1 cellular context compared by ENCODE assay signal in the genomic region with DNA sequence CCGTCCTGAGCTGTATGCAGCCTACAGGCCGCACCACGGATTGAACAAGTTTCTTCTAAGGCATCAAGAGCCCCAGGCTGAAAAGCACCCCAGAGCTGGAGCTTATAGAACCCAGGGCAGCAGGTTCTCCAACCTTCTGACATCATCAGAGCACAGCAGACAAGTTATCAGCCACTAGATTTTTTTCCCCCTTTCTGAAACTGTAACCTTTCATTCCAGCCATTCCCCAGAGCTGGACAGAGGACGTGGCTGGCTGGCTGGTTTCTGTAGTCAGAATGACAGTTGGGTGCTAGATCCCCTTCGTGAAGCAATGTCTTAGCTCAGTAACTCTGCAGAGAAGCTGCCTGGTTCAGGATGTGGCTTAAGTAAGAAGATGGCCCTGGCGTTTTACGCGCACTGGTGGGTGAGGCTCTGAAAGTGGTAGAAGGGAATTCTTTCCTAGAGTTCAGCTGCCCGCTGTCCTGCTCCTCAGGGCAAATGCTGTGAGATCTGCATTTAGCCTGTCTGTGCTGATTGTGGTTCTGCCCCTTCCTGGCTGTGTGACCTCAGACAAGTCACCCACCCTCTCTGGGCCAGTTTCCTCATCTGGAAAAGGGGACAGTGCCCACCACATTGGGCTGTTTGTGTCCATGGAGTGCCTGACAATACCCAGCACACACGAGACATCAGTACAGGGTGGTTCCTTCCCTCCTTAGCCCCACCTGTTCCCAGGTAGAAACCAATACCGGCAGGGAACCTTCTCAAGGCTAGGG.
TF ChIP-seq lines count a peak whose summit lies in the region.

No MANE protein-coding gene starts in this region.

TF ChIP-seq in GM12878, 131 proteins besides CTCF, POLR2A, EP300 and RAD21:
- TF ChIP-seq ZNF217 (IDR thresholded peaks at IDR 0.05) (no peak), SIX5 (IDR thresholded peaks at IDR 0.05; ENCODE audit: low read depth, low read length, severe bottlenecking) (no peak), SMARCA5 (IDR thresholded peaks at IDR 0.05) (0 out of 2 replicates have a peak, but pooled peaks have one; percentile 53), NRF1 (conservative IDR thresholded peaks at IDR 0.05; ENCODE audit: low read depth, low read length) (no peak), POLR2AphosphoS2 (IDR thresholded peaks at IDR 0.05; ENCODE audit: low read depth, low read length) (peak; percentile 3)
